1 cellular context compared by ENCODE assay signal in genomic region chr15:68820589-68821189, GRCh38.
A peak's percentile ranks its signal among the peaks of the same experiment; 100 is the strongest.
TF ChIP-seq lines count a peak whose summit lies in the region.

TSS of gene ANP32A (minus strand) at chr15:68820895. CDS start at chr15:68820751, 144 bp downstream.

TF ChIP-seq in HEK293, 187 proteins besides CTCF, POLR2A, EP300 and RAD21 (continued from another document and continues in another):
- no peak for TF ChIP-seq ZNF398 (tag by site-specific recombination; IDR thresholded peaks at IDR 0.05)
- peak; percentile 56; the same call in 1 of the 2 replicates for TF ChIP-seq ZNF501 (tag by site-specific recombination; IDR thresholded peaks at IDR 0.05)
- TF ChIP-seq KLF9 (tag by site-specific recombination; IDR thresholded peaks at IDR 0.05; ENCODE audit: low read depth), result peak; percentile 85
- TF ChIP-seq ZNF214 (tag by site-specific recombination; IDR thresholded peaks at IDR 0.05; ENCODE audit: borderline replicate concordance), result no peak
- peak; percentile 38 for TF ChIP-seq ZBTB8A (tag by site-specific recombination; IDR thresholded peaks at IDR 0.05)
- peak; percentile 20; the same call in 1 of the 2 replicates for TF ChIP-seq ZNF692 (tag by site-specific recombination; IDR thresholded peaks at IDR 0.05)
- TF ChIP-seq ZNF548 (tag by site-specific recombination; IDR thresholded peaks at IDR 0.05), result no peak
- no peak for TF ChIP-seq ZNF530 (tag by site-specific recombination; IDR thresholded peaks at IDR 0.05; ENCODE audit: low read depth)
- TF ChIP-seq ZNF391 (tag by site-specific recombination; IDR thresholded peaks at IDR 0.05; ENCODE audit: borderline replicate concordance, low read depth), result no peak; the same call in 1 of the 2 replicates
- no peak for TF ChIP-seq ZIC2 (tag by site-specific recombination; IDR thresholded peaks at IDR 0.05)
- no peak for TF ChIP-seq ZNF169 (tag by site-specific recombination; IDR thresholded peaks at IDR 0.05)
- TF ChIP-seq ZNF776 (tag by site-specific recombination; IDR thresholded peaks at IDR 0.05; ENCODE audit: borderline replicate concordance), result no peak
- TF ChIP-seq, protein P1, sequence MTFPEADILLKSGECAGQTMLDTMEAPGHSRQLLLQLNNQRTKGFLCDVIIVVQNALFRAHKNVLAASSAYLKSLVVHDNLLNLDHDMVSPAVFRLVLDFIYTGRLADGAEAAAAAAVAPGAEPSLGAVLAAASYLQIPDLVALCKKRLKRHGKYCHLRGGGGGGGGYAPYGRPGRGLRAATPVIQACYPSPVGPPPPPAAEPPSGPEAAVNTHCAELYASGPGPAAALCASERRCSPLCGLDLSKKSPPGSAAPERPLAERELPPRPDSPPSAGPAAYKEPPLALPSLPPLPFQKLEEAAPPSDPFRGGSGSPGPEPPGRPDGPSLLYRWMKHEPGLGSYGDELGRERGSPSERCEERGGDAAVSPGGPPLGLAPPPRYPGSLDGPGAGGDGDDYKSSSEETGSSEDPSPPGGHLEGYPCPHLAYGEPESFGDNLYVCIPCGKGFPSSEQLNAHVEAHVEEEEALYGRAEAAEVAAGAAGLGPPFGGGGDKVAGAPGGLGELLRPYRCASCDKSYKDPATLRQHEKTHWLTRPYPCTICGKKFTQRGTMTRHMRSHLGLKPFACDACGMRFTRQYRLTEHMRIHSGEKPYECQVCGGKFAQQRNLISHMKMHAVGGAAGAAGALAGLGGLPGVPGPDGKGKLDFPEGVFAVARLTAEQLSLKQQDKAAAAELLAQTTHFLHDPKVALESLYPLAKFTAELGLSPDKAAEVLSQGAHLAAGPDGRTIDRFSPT (tag by site-specific recombination; IDR thresholded peaks at IDR 0.05), result peak; percentile 1; the same call in 1 of the 2 replicates
- no peak for TF ChIP-seq HOXC10 (CRISPR knock-in tag; IDR thresholded peaks at IDR 0.05)
- TF ChIP-seq ZNF10 (tag by site-specific recombination; IDR thresholded peaks at IDR 0.05), result no peak
- TF ChIP-seq HOXA7 (CRISPR knock-in tag; IDR thresholded peaks at IDR 0.05; ENCODE audit: borderline replicate concordance), result no peak
- TF ChIP-seq, protein P2, sequence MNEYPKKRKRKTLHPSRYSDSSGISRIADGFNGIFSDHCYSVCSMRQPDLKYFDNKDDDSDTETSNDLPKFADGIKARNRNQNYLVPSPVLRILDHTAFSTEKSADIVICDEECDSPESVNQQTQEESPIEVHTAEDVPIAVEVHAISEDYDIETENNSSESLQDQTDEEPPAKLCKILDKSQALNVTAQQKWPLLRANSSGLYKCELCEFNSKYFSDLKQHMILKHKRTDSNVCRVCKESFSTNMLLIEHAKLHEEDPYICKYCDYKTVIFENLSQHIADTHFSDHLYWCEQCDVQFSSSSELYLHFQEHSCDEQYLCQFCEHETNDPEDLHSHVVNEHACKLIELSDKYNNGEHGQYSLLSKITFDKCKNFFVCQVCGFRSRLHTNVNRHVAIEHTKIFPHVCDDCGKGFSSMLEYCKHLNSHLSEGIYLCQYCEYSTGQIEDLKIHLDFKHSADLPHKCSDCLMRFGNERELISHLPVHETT (tag by site-specific recombination; IDR thresholded peaks at IDR 0.05), result no peak
- no peak; the same call in 1 of the 2 replicates for TF ChIP-seq ZNF558 (tag by site-specific recombination; IDR thresholded peaks at IDR 0.05)
- no peak for TF ChIP-seq IKZF3 (tag by site-specific recombination; IDR thresholded peaks at IDR 0.05)
- TF ChIP-seq ZNF560 (tag by site-specific recombination; IDR thresholded peaks at IDR 0.05; ENCODE audit: borderline replicate concordance), result no peak
- TF ChIP-seq ZNF792 (tag by site-specific recombination; IDR thresholded peaks at IDR 0.05), result no peak
- TF ChIP-seq, protein P3, sequence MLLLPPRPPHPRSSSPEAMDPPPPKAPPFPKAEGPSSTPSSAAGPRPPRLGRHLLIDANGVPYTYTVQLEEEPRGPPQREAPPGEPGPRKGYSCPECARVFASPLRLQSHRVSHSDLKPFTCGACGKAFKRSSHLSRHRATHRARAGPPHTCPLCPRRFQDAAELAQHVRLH (tag by site-specific recombination; IDR thresholded peaks at IDR 0.05), result no peak
- TF ChIP-seq ZNF658 (tag by site-specific recombination; IDR thresholded peaks at IDR 0.05), result no peak
- 0 out of 2 replicates have a peak, but pooled peaks have one; percentile 15 for TF ChIP-seq ZNF146 (tag by site-specific recombination; IDR thresholded peaks at IDR 0.05)
- peak; percentile 14; the same call in 1 of the 2 replicates for TF ChIP-seq ZNF366 (tag by site-specific recombination; conservative IDR thresholded peaks at IDR 0.05)
- TF ChIP-seq ZNF114 (tag by site-specific recombination; IDR thresholded peaks at IDR 0.05), result no peak
- TF ChIP-seq FEZF1 (tag by site-specific recombination; IDR thresholded peaks at IDR 0.05), result peak; percentile 76
- no peak for TF ChIP-seq ZNF677 (tag by site-specific recombination; IDR thresholded peaks at IDR 0.05)
- TF ChIP-seq GLIS2 (tag by site-specific recombination; IDR thresholded peaks at IDR 0.05), result peak; percentile 79
- no peak; the same call in 1 of the 2 replicates for TF ChIP-seq WT1 (tag by site-specific recombination; IDR thresholded peaks at IDR 0.05)
- peak; percentile 53; the same call in 1 of the 2 replicates for TF ChIP-seq ZBTB1 (tag by site-specific recombination; IDR thresholded peaks at IDR 0.05)
- no peak for TF ChIP-seq ZNF791 (tag by site-specific recombination; IDR thresholded peaks at IDR 0.05)
- TF ChIP-seq ZNF449 (tag by site-specific recombination; IDR thresholded peaks at IDR 0.05), result no peak
- no peak for TF ChIP-seq TRIM28 (IDR thresholded peaks at IDR 0.05; ENCODE audit: borderline replicate concordance, low read length)
- TF ChIP-seq ZNF76 (tag by site-specific recombination; IDR thresholded peaks at IDR 0.05; ENCODE audit: borderline replicate concordance, low read depth), result no peak; the same call in 1 of the 2 replicates
- TF ChIP-seq, protein P4, sequence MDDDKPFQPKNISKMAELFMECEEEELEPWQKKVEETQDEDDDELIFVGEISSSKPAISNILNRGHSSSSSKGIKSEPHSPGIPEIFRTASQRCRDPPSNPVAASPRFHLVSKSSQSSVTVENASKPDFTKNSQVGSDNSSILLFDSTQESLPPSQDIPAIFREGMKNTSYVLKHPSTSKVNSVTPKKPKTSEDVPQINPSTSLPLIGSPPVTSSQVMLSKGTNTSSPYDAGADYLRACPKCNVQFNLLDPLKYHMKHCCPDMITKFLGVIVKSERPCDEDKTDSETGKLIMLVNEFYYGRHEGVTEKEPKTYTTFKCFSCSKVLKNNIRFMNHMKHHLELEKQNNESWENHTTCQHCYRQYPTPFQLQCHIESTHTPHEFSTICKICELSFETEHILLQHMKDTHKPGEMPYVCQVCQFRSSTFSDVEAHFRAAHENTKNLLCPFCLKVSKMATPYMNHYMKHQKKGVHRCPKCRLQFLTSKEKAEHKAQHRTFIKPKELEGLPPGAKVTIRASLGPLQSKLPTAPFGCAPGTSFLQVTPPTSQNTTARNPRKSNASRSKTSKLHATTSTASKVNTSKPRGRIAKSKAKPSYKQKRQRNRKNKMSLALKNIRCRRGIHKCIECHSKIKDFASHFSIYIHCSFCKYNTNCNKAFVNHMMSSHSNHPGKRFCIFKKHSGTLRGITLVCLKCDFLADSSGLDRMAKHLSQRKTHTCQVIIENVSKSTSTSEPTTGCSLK (tag by site-specific recombination; IDR thresholded peaks at IDR 0.05), result no peak
- peak; percentile 91 for TF ChIP-seq ZBTB17 (tag by site-specific recombination; IDR thresholded peaks at IDR 0.05)
- TF ChIP-seq GLI2 (tag by site-specific recombination; IDR thresholded peaks at IDR 0.05; ENCODE audit: borderline replicate concordance, low read depth), result no peak
- no peak for TF ChIP-seq GFI1B (tag by site-specific recombination; IDR thresholded peaks at IDR 0.05)
- TF ChIP-seq, protein P5, sequence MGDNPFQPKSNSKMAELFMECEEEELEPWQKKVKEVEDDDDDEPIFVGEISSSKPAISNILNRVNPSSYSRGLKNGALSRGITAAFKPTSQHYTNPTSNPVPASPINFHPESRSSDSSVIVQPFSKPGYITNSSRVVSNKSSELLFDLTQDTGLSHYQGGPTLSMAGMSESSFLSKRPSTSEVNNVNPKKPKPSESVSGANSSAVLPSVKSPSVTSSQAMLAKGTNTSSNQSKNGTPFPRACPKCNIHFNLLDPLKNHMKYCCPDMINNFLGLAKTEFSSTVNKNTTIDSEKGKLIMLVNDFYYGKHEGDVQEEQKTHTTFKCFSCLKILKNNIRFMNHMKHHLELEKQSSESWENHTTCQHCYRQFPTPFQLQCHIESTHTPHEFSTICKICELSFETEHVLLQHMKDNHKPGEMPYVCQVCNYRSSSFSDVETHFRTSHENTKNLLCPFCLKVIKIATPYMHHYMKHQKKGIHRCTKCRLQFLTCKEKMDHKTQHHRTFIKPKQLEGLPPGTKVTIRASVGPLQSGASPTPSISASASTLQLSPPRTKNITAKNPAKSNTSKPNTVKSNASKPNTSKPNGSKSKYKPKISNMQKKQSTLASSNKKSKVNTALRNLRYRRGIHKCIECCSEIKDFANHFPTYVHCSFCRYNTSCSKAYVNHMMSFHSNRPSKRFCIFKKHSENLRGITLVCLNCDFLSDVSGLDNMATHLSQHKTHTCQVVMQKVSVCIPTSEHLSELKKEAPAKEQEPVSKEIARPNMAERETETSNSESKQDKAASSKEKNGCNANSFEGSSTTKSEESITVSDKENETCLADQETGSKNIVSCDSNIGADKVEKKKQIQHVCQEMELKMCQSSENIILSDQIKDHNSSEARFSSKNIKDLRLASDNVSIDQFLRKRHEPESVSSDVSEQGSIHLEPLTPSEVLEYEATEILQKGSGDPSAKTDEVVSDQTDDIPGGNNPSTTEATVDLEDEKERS (tag by site-specific recombination; IDR thresholded peaks at IDR 0.05), result 0 out of 2 replicates have a peak, but pooled peaks have one; percentile 2
- TF ChIP-seq ZNF473 (tag by site-specific recombination; IDR thresholded peaks at IDR 0.05), result 0 out of 2 replicates have a peak, but pooled peaks have one; percentile 1
- TF ChIP-seq SP7 (tag by site-specific recombination; IDR thresholded peaks at IDR 0.05), result peak; percentile 83
- TF ChIP-seq SETDB1 (IDR thresholded peaks at IDR 0.05; ENCODE audit: insufficient read length, low read length), result no peak
- TF ChIP-seq ZNF747 (tag by site-specific recombination; IDR thresholded peaks at IDR 0.05), result no peak
- no peak for TF ChIP-seq ZNF48 (tag by site-specific recombination; IDR thresholded peaks at IDR 0.05)
- TF ChIP-seq OSR2 (tag by site-specific recombination; IDR thresholded peaks at IDR 0.05), result no peak
- no peak for TF ChIP-seq ZNF585B (tag by site-specific recombination; IDR thresholded peaks at IDR 0.05)
- no peak for TF ChIP-seq ZNF626 (tag by site-specific recombination; IDR thresholded peaks at IDR 0.05)
- TF ChIP-seq ZBTB48 (tag by site-specific recombination; IDR thresholded peaks at IDR 0.05), result peak; percentile 82; the same call in 1 of the 2 replicates
- peak; percentile 6; the same call in 1 of the 2 replicates for TF ChIP-seq GLI4 (tag by site-specific recombination; IDR thresholded peaks at IDR 0.05)
- no peak for TF ChIP-seq PRDM1 (tag by site-specific recombination; IDR thresholded peaks at IDR 0.05)
- TF ChIP-seq ZNF132 (tag by site-specific recombination; IDR thresholded peaks at IDR 0.05; ENCODE audit: borderline replicate concordance), result no peak
- TF ChIP-seq KLF17 (tag by site-specific recombination; IDR thresholded peaks at IDR 0.05), result 0 out of 2 replicates have a peak, but pooled peaks have one; percentile 4
- TF ChIP-seq ZNF623 (tag by site-specific recombination; IDR thresholded peaks at IDR 0.05), result no peak
- no peak for TF ChIP-seq ZNF155 (tag by site-specific recombination; IDR thresholded peaks at IDR 0.05)
- TF ChIP-seq ZNF660 (tag by site-specific recombination; IDR thresholded peaks at IDR 0.05), result no peak
- TF ChIP-seq SP3 (tag by site-specific recombination; IDR thresholded peaks at IDR 0.05), result peak; percentile 85
